ENCODE assay signal across 9 cellular contexts in genomic region chr18:76981388-76981968, GRCh38.
DNase-seq lines count a peak whose midpoint lies in the region; ATAC-seq and TF ChIP-seq lines count a peak whose summit lies in the region.
"Had no signal": no experiment of that assay in that cellular context is flagged by ENCODE, and none has a peak within 500 bp of the region (broad histone marks: within the 10 kb centered on the region; RNA-seq: fewer than 3 reads in every experiment).

No MANE protein-coding gene starts in this region.

- no peaks in the 10 kb centered on the region for H3K27me3 ChIP-seq in dorsolateral prefrontal cortex

- DNase-seq in LNCaP clone FGC (ENCODE audit: low read depth) (peak; percentile 73), smooth muscle cell of the brain vasculature (ENCODE audit: low read depth, low spot score) (peak; percentile 9), NCI-H1694 (lab: John Stamatoyannopoulos, UW) (no peak), NCI-H187 treated with DMSO at 0.1 percent for 48 hours (lab: John Stamatoyannopoulos, UW) (no peak), dorsolateral prefrontal cortex (no peak)
- no peak for DNase-seq in stimulated activated CD4-positive, alpha-beta T cell treated with anti-CD3 and anti-CD28 coated beads, Interleukin-2, amount 100 ng/mL, for 48 hours
- DNase-seq: NCI-H2029 had no signal

- peak overlapping the region in 24 of 59 donors; percentile 11 to 93 (median 50) for H3K27ac ChIP-seq in dorsolateral prefrontal cortex

- intact Hi-C loops in dorsolateral prefrontal cortex (cut with DNase I), result loop anchor here in 1 of 2 donors (5.0 to 10.0 kb wide), 3 partner anchors 107 to 179 kb away; partner anchors contain the start of gene ZNF236

- TF ChIP-seq CTCF in LNCaP clone FGC (IDR thresholded peaks at IDR 0.05; ENCODE audit: control insufficient read depth, extremely low read depth, insufficient read depth) (no peak; the same call in 1 of the 2 replicates), dorsolateral prefrontal cortex (IDR thresholded peaks at IDR 0.05 in 54 of 56, conservative IDR thresholded peaks at IDR 0.05 in 2 of 56; ENCODE audit: low read depth in 1 of 56, partially characterized antibody in 56 of 56) (no peak)

- ATAC-seq in GM19025 (IDR thresholded peaks at IDR 0.05; ENCODE audit: low read depth, unreplicated experiment) (peak; percentile 65), HG02642 (IDR thresholded peaks at IDR 0.05; ENCODE audit: poor library complexity, unreplicated experiment) (peak; percentile 60)

- H3K4me3 ChIP-seq in LNCaP clone FGC (ENCODE audit: low read depth, low read length) (no peak overlapping the region), dorsolateral prefrontal cortex (no peak overlapping the region)

Comparison
In these comparisons a context has a peak if more than half of its experiments do, and no peak if none do; other contexts are left out.
1. DNase-seq: peak in LNCaP clone FGC (single experiment) and smooth muscle cell of the brain vasculature (single experiment); none in NCI-H1694 (single experiment), NCI-H187 treated with DMSO at 0.1 percent for 48 hours (single experiment), dorsolateral prefrontal cortex (0 of 10) and stimulated activated CD4-positive, alpha-beta T cell treated with anti-CD3 and anti-CD28 coated beads, Interleukin-2, amount 100 ng/mL, for 48 hours (0 of 2).